ENCODE assay signal across 1 cellular context in genomic region chr19:48646192-48646911, GRCh38.
A peak's percentile ranks its signal among the peaks of the same experiment; 100 is the strongest.
TF ChIP-seq lines count a peak whose summit lies in the region.

No MANE protein-coding gene starts in this region.

TF ChIP-seq in HepG2, 621 proteins besides CTCF, POLR2A, EP300 and RAD21 (continued from another document and continues in another):
- no peak for TF ChIP-seq HOMEZ (CRISPR knock-in tag; IDR thresholded peaks at IDR 0.05; ENCODE audit: low read depth)
- no peak for TF ChIP-seq NONO (IDR thresholded peaks at IDR 0.05)
- TF ChIP-seq NONO (CRISPR knock-in tag; conservative IDR thresholded peaks at IDR 0.05): peak; percentile 73
- no peak for TF ChIP-seq ZNF781 (CRISPR knock-in tag; IDR thresholded peaks at IDR 0.05; ENCODE audit: borderline replicate concordance, not compliant biosample characterization)
- TF ChIP-seq MTA3 (CRISPR knock-in tag; IDR thresholded peaks at IDR 0.05): no peak
- TF ChIP-seq ZBTB26 (CRISPR knock-in tag; IDR thresholded peaks at IDR 0.05; ENCODE audit: borderline replicate concordance): no peak
- no peak for TF ChIP-seq CCAR2 (optimal IDR thresholded peaks at IDR 0.05; ENCODE audit: low read depth, low read length)
- TF ChIP-seq IRF2 (CRISPR knock-in tag; IDR thresholded peaks at IDR 0.05): peak; percentile 77; the same call in 1 of the 2 replicates
- no peak for TF ChIP-seq ATM (IDR thresholded peaks at IDR 0.05; ENCODE audit: borderline replicate concordance)
- no peak for TF ChIP-seq HNRNPUL1 (IDR thresholded peaks at IDR 0.05; ENCODE audit: low read depth, low read length)
- no peak for TF ChIP-seq ZNF891 (CRISPR knock-in tag; IDR thresholded peaks at IDR 0.05)
- TF ChIP-seq SALL1 (CRISPR knock-in tag; IDR thresholded peaks at IDR 0.05): peak; percentile 15; the same call in 1 of the 2 replicates
- peak; percentile 29; the same call in 1 of the 2 replicates for TF ChIP-seq ARID5B (CRISPR knock-in tag; IDR thresholded peaks at IDR 0.05)
- TF ChIP-seq MAFF (IDR thresholded peaks at IDR 0.05; ENCODE audit: low read depth, low read length): no peak
- no peak for TF ChIP-seq ZFP82 (CRISPR knock-in tag; IDR thresholded peaks at IDR 0.05; ENCODE audit: borderline replicate concordance)
- 0 out of 2 replicates have a peak, but pooled peaks have one; percentile 30 for TF ChIP-seq MXD3 (CRISPR knock-in tag; IDR thresholded peaks at IDR 0.05)
- TF ChIP-seq ZBTB2 (CRISPR knock-in tag; IDR thresholded peaks at IDR 0.05; ENCODE audit: low read depth): no peak
- no peak for TF ChIP-seq HMG20B (CRISPR knock-in tag; conservative IDR thresholded peaks at IDR 0.05)
- TF ChIP-seq SMAD3 (CRISPR knock-in tag; IDR thresholded peaks at IDR 0.05): no peak
- TF ChIP-seq KMT2A (CRISPR knock-in tag; IDR thresholded peaks at IDR 0.05): no peak
- TF ChIP-seq ZNF614 (CRISPR knock-in tag; IDR thresholded peaks at IDR 0.05; ENCODE audit: borderline replicate concordance): peak; percentile 62; the same call in 1 of the 2 replicates
- no peak for TF ChIP-seq TBP (CRISPR knock-in tag; IDR thresholded peaks at IDR 0.05)
- no peak for TF ChIP-seq ONECUT2 (CRISPR knock-in tag; IDR thresholded peaks at IDR 0.05)
- TF ChIP-seq ZNF644 (CRISPR knock-in tag; IDR thresholded peaks at IDR 0.05; ENCODE audit: low read depth): no peak
- peak; percentile 93 for TF ChIP-seq MAZ (IDR thresholded peaks at IDR 0.05; ENCODE audit: borderline replicate concordance, low read depth, low read length)
- TF ChIP-seq MAZ (CRISPR knock-in tag; IDR thresholded peaks at IDR 0.05; ENCODE audit: low read depth): peak; percentile 76; the same call in 1 of the 2 replicates
- TF ChIP-seq SMAD1 (CRISPR knock-in tag; IDR thresholded peaks at IDR 0.05; ENCODE audit: borderline replicate concordance, low read depth): no peak
- TF ChIP-seq ZNF234 (CRISPR knock-in tag; conservative IDR thresholded peaks at IDR 0.05): no peak
- peak; percentile 13; the same call in 1 of the 2 replicates for TF ChIP-seq ZNF768 (CRISPR knock-in tag; IDR thresholded peaks at IDR 0.05)
- TF ChIP-seq ZNF776 (CRISPR knock-in tag; IDR thresholded peaks at IDR 0.05): no peak
- peak; percentile 96 for TF ChIP-seq U2AF2 (IDR thresholded peaks at IDR 0.05; ENCODE audit: low read depth, low read length)
- TF ChIP-seq ZNF317 (CRISPR knock-in tag; IDR thresholded peaks at IDR 0.05): 0 out of 2 replicates have a peak, but pooled peaks have one; percentile 21
- 0 out of 2 replicates have a peak, but pooled peaks have one; percentile 14 for TF ChIP-seq PAXIP1 (CRISPR knock-in tag; conservative IDR thresholded peaks at IDR 0.05)
- no peak for TF ChIP-seq CHD2 (IDR thresholded peaks at IDR 0.05; ENCODE audit: low read depth, low read length)
- TF ChIP-seq FOXK1 (CRISPR knock-in tag; IDR thresholded peaks at IDR 0.05; ENCODE audit: borderline replicate concordance, low read depth): no peak
- TF ChIP-seq BCL3 (CRISPR knock-in tag; IDR thresholded peaks at IDR 0.05): peak; percentile 51; the same call in 1 of the 2 replicates
- TF ChIP-seq ELK4 (CRISPR knock-in tag; IDR thresholded peaks at IDR 0.05; ENCODE audit: borderline replicate concordance): no peak
- no peak for TF ChIP-seq ZNF335 (CRISPR knock-in tag; IDR thresholded peaks at IDR 0.05)
- no peak for TF ChIP-seq ZNF468 (CRISPR knock-in tag; IDR thresholded peaks at IDR 0.05)
- TF ChIP-seq ZNF670 (CRISPR knock-in tag; IDR thresholded peaks at IDR 0.05; ENCODE audit: borderline replicate concordance): no peak
- peak; percentile 25; the same call in 1 of the 2 replicates for TF ChIP-seq REPIN1 (CRISPR knock-in tag; IDR thresholded peaks at IDR 0.05; ENCODE audit: borderline replicate concordance, low read depth)
- no peak for TF ChIP-seq ATF7-NPFF (CRISPR knock-in tag; IDR thresholded peaks at IDR 0.05; ENCODE audit: low read depth)
- no peak for TF ChIP-seq ZNF549 (CRISPR knock-in tag; IDR thresholded peaks at IDR 0.05)
- TF ChIP-seq ATF1 (CRISPR knock-in tag; IDR thresholded peaks at IDR 0.05): no peak
- no peak for TF ChIP-seq ETS1 (CRISPR knock-in tag; IDR thresholded peaks at IDR 0.05)
- no peak for TF ChIP-seq EHMT2 (IDR thresholded peaks at IDR 0.05; ENCODE audit: borderline replicate concordance, low read depth, low read length)
